In genomic region chr11:121762820-121763219, GRCh38 we compare ENCODE assay signal across 10 cellular contexts.
DNase-seq lines count a peak whose midpoint lies in the region; ATAC-seq and TF ChIP-seq lines count a peak whose summit lies in the region.
"Had no signal": no experiment of that assay in that cellular context is flagged by ENCODE, and none has a peak within 500 bp of the region (broad histone marks: within the 10 kb centered on the region; RNA-seq: fewer than 3 reads in every experiment).

No MANE protein-coding gene starts in this region.

- DNase-seq in NCI-H2196 (lab: John Stamatoyannopoulos, UW; ENCODE audit: unreplicated experiment) (peak; percentile 23), NCI-H2196 treated with DMSO at 0.1 percent for 48 hours (lab: John Stamatoyannopoulos, UW; ENCODE audit: unreplicated experiment) (no peak), RWPE2 (ENCODE audit: low spot score) (no peak), head of caudate nucleus (peak in 38 of 42 donors; percentile 6 to 57 (median 24)), thoracic aorta (ENCODE audit: low spot score) (no peak), tibial nerve (ENCODE audit: low spot score in 2 of 2) (no peak), prostate gland (ENCODE audit: low spot score) (no peak), SIG-M5 (lab: John Stamatoyannopoulos, UW) (no peak)
- DNase-seq: activated CD8-positive, alpha-beta memory T cell treated with anti-CD3 and anti-CD28 coated beads, Interleukin-2, amount 10 ng/mL, durations not matched to agents 7 days and 5 days; SHP77 treated with DMSO at 0.1 percent for 48 hours had no signal

- ATAC-seq in RWPE2 (ENCODE audit: low read depth) (peak; percentile 62), thoracic aorta (ENCODE audit: insufficient number of reproducible peaks, low FRiP score, low read depth) (no peak)
- ATAC-seq: activated CD8-positive, alpha-beta memory T cell treated with anti-CD3 and anti-CD28 coated beads, Interleukin-2, amount 10 ng/mL, durations not matched to agents 7 days and 5 days had no signal

- TF ChIP-seq CTCF in RWPE2 (IDR thresholded peaks at IDR 0.05; ENCODE audit: poor library complexity, severe bottlenecking) = peak; percentile 14
- no peak for TF ChIP-seq CTCF in thoracic aorta (IDR thresholded peaks at IDR 0.05)
- TF ChIP-seq CTCF in tibial nerve (IDR thresholded peaks at IDR 0.05) = no peak
- no peak for TF ChIP-seq CTCF in prostate gland (IDR thresholded peaks at IDR 0.05)

- no peaks in the 10 kb centered on the region for H3K36me3 ChIP-seq in RWPE2 (ENCODE audit: low read depth)
- H3K36me3 ChIP-seq in thoracic aorta = no peaks in the 10 kb centered on the region
- no peaks in the 10 kb centered on the region for H3K36me3 ChIP-seq in tibial nerve
- H3K36me3 ChIP-seq in prostate gland = no peaks in the 10 kb centered on the region

- 7 to 13% methylated on average over 8 to 10 of the region's 11 CpGs for WGBS in tibial nerve, 2 donors
- 8% methylated on average over 11 of the region's 11 CpGs for WGBS in prostate gland

- H3K4me3 ChIP-seq in RWPE2 (ENCODE audit: severe bottlenecking) = no peak overlapping the region
- H3K4me3 ChIP-seq in thoracic aorta = peak overlapping the region; percentile 47
- no peak overlapping the region for H3K4me3 ChIP-seq in tibial nerve
- H3K4me3 ChIP-seq in prostate gland = no peak overlapping the region

- intact Hi-C loops in head of caudate nucleus (cut with DNase I) (no loop called here), prostate gland (cut with DNase I) (no loop called here)

- peaks cover 4% of the 10 kb centered on the region for H3K4me1 ChIP-seq in RWPE2 (ENCODE audit: insufficient read depth, poor library complexity, severe bottlenecking)
- peaks cover 9 to 16% of the 10 kb centered on the region in 2 donors for H3K4me1 ChIP-seq in thoracic aorta (ENCODE audit: control insufficient read depth in 1 of 2, low read depth in 2 of 2)
- H3K4me1 ChIP-seq in tibial nerve = peaks cover 0 to 20% (median 3%) of the 10 kb centered on the region in 4 donors
- no peaks in the 10 kb centered on the region for H3K4me1 ChIP-seq in prostate gland (replicated peaks)

- TF ChIP-seq POLR2A in tibial nerve (IDR thresholded peaks at IDR 0.05) (no peak), prostate gland (IDR thresholded peaks at IDR 0.05) (no peak)

- no peak overlapping the region for H3K27ac ChIP-seq in RWPE2 (ENCODE audit: poor library complexity, severe bottlenecking)
- no peak overlapping the region for H3K27ac ChIP-seq in thoracic aorta
- H3K27ac ChIP-seq in tibial nerve = no peak overlapping the region
- no peak overlapping the region for H3K27ac ChIP-seq in prostate gland

- no peak for TF ChIP-seq EP300 in tibial nerve (IDR thresholded peaks at IDR 0.05)

- H3K27me3 ChIP-seq in RWPE2 (ENCODE audit: insufficient read depth, poor library complexity, severe bottlenecking) (no peaks in the 10 kb centered on the region), thoracic aorta (replicated peaks; ENCODE audit: insufficient read depth) (no peaks in the 10 kb centered on the region), tibial nerve (no peaks in the 10 kb centered on the region), prostate gland (replicated peaks; ENCODE audit: insufficient read depth) (no peaks in the 10 kb centered on the region)

- H3K9me3 ChIP-seq in RWPE2 (ENCODE audit: severe bottlenecking) = no peaks in the 10 kb centered on the region
- no peaks in the 10 kb centered on the region for H3K9me3 ChIP-seq in thoracic aorta
- no peaks in the 10 kb centered on the region for H3K9me3 ChIP-seq in tibial nerve
- H3K9me3 ChIP-seq in prostate gland = no peaks in the 10 kb centered on the region

Comparison
In these comparisons a context has a peak if more than half of its experiments do, and no peak if none do; other contexts are left out.
1. DNase-seq: peak in NCI-H2196 (single experiment) and head of caudate nucleus (38 of 42); none in NCI-H2196 treated with DMSO at 0.1 percent for 48 hours (single experiment), RWPE2 (single experiment), thoracic aorta (single experiment), tibial nerve (0 of 2), prostate gland (single experiment) and SIG-M5 (single experiment).